26 cellular contexts compared by ENCODE assay signal in genomic region chr10:5898163-5898562, GRCh38.
"Had no signal": no experiment of that assay in that cellular context is flagged by ENCODE, and none has a peak within 500 bp of the region (broad histone marks: within the 10 kb centered on the region; RNA-seq: fewer than 3 reads in every experiment).

No MANE protein-coding gene starts in this region.

- FAIRE-seq: endothelial cell of umbilical vein, frontal cortex had no signal

- H3K4me1 ChIP-seq: colonic mucosa had no signal

- H2AFZ ChIP-seq: neural progenitor cell had no signal

- H3K36me3 ChIP-seq: colonic mucosa, neural progenitor cell, ovary, thoracic aorta had no signal

- H3K4me2 ChIP-seq: neural progenitor cell had no signal

- H3K9me3 ChIP-seq: colonic mucosa, ovary, thoracic aorta had no signal

- H3K9ac ChIP-seq: neural progenitor cell had no signal

- DNase-seq: colonic mucosa; effector CD4-positive, alpha-beta T cell; endodermal cell; heart left ventricle; hippocampal formation; islet precursor cell; left lung; mesenchymal stem cell; midbrain; nucleus accumbens; spleen; stimulated activated CD4-positive, alpha-beta T cell treated with anti-CD3 and anti-CD28 coated beads, Interleukin-15, amount 100 ng/mL, for 24 hours; stimulated activated CD4-positive, alpha-beta T cell treated with anti-CD3 and anti-CD28 coated beads, Interleukin-1b, Interleukin-23, amount 100 ng/mL, for 48 hours; stimulated activated CD4-positive, alpha-beta T cell treated with anti-CD3 and anti-CD28 coated beads, Interleukin-4, amount 100 ng/mL, for 24 hours; transverse colon had no signal

- H3K27me3 Mint-ChIP-seq: natural killer cell treated with Interleukin-12 subunit alpha and Interleukin-12 subunit beta and Interleukin-15 and Interleukin-18, amount 100 ng/mL, for 72 hours; progenitor cell of endocrine pancreas; stimulated activated memory B cell treated with anti-CD40 and anti-IgM and Interleukin-4, amounts not matched to agents 10 μg/mL and 1 μg/mL and 100 μg/mL, for 72 hours; stimulated activated naive CD8-positive, alpha-beta T cell treated with anti-CD3 and anti-CD28 coated beads, Interleukin-15, Interleukin-2, amounts not matched to agents 100 ng/mL and 50 ng/mL, for 24 hours had no signal

- H3K4me3 ChIP-seq: colonic mucosa, heart left ventricle, left lung, lung, neural progenitor cell, ovary, spleen, thoracic aorta, transverse colon had no signal

- H3K27me3 ChIP-seq: colonic mucosa, heart left ventricle, left lung, neural progenitor cell, ovary, spleen, transverse colon had no signal

- H3K27ac Mint-ChIP-seq: endodermal cell; natural killer cell treated with Interleukin-12 subunit alpha and Interleukin-12 subunit beta and Interleukin-15 and Interleukin-18, amount 100 ng/mL, for 72 hours; neural progenitor cell; progenitor cell of endocrine pancreas; stimulated activated memory B cell treated with anti-CD40 and anti-IgM and Interleukin-4, amounts not matched to agents 10 μg/mL and 1 μg/mL and 100 μg/mL, for 72 hours; stimulated activated naive CD8-positive, alpha-beta T cell treated with anti-CD3 and anti-CD28 coated beads, Interleukin-15, Interleukin-2, amounts not matched to agents 100 ng/mL and 50 ng/mL, for 24 hours had no signal

- H3K27ac ChIP-seq: colonic mucosa, left lung, neural progenitor cell, ovary, spleen, thoracic aorta, transverse colon had no signal

- H3K4me3 Mint-ChIP-seq: endodermal cell; natural killer cell treated with Interleukin-12 subunit alpha and Interleukin-12 subunit beta and Interleukin-15 and Interleukin-18, amount 100 ng/mL, for 72 hours; neural progenitor cell; stimulated activated memory B cell treated with anti-CD40 and anti-IgM and Interleukin-4, amounts not matched to agents 10 μg/mL and 1 μg/mL and 100 μg/mL, for 72 hours; stimulated activated naive CD8-positive, alpha-beta T cell treated with anti-CD3 and anti-CD28 coated beads, Interleukin-15, Interleukin-2, amounts not matched to agents 100 ng/mL and 50 ng/mL, for 24 hours had no signal

- ATAC-seq: left lung; natural killer cell treated with Interleukin-12 subunit alpha and Interleukin-12 subunit beta and Interleukin-15 and Interleukin-18, amount 100 ng/mL, for 72 hours; sciatic nerve; stimulated activated memory B cell treated with anti-CD40 and anti-IgM and Interleukin-4, amounts not matched to agents 10 μg/mL and 1 μg/mL and 100 μg/mL, for 72 hours had no signal
